ENCODE assay signal across 2 cellular contexts in the genomic region with DNA sequence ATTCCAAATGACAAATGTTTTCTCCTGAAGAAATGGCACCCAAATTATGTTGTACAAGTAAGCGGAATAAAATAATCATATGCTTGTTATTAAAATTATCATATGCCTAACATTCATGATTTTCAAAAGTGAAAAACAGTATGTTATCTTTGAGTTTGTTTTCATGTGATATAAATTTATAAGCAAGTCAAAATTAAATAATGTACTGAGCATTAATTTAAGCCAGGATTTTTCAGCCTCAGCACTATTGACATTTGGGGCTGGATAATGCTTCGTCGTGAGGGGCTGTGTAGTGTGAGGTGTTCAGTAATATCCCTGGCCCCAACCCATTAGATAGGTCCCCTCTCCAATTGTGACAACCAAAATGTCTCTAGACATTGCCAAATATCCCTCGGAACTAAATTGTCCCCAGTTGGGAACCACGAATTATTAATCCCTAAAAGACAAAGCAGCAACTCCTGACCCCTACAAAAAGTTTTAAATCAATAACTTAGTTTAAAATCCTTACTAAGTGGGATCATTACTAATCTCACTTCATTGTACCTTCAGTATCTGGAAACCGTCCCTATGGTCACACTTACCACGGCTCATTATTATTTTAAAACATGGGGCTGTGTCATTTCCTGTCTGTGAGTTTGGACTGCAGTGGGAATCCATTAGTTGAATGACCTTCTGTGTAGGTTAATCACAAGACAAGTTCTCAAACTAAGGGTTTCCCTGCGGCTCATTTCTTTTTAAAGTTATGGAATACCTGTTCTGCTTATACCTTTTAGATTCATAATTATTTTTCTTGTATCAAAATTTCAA.
TF ChIP-seq lines count a peak whose summit lies in the region.

No MANE protein-coding gene starts in this region.

TF ChIP-seq in A549, 52 proteins besides CTCF, POLR2A, EP300 and RAD21:
- no peak for TF ChIP-seq NFE2L2 (conservative IDR thresholded peaks at IDR 0.05; ENCODE audit: low read length)

TF ChIP-seq in H1, 55 proteins besides CTCF, POLR2A, EP300 and RAD21:
- TF ChIP-seq SP1 (IDR thresholded peaks at IDR 0.05; ENCODE audit: low read depth, low read length) = no peak
- no peak for TF ChIP-seq SRF (IDR thresholded peaks at IDR 0.05; ENCODE audit: low read depth, low read length)
- no peak for TF ChIP-seq SP4 (IDR thresholded peaks at IDR 0.05; ENCODE audit: low read length)
- TF ChIP-seq JUND (IDR thresholded peaks at IDR 0.05; ENCODE audit: low read length) = no peak
- no peak for TF ChIP-seq POU5F1 (IDR thresholded peaks at IDR 0.05; ENCODE audit: low read depth, low read length)
- TF ChIP-seq FOSL1 (IDR thresholded peaks at IDR 0.05; ENCODE audit: insufficient read depth, low read depth, low read length) = no peak
- no peak for TF ChIP-seq CEBPB (IDR thresholded peaks at IDR 0.05; ENCODE audit: low read depth, low read length)
- TF ChIP-seq BACH1 (IDR thresholded peaks at IDR 0.05; ENCODE audit: low read length) = no peak
- TF ChIP-seq CHD2 (IDR thresholded peaks at IDR 0.05; ENCODE audit: low read length) = no peak
- TF ChIP-seq SIX5 (IDR thresholded peaks at IDR 0.05; ENCODE audit: low read depth, low read length) = no peak
- no peak for TF ChIP-seq CBX8 (IDR thresholded peaks at IDR 0.05; ENCODE audit: borderline replicate concordance, low read depth, low read length)
- TF ChIP-seq, protein P1, sequence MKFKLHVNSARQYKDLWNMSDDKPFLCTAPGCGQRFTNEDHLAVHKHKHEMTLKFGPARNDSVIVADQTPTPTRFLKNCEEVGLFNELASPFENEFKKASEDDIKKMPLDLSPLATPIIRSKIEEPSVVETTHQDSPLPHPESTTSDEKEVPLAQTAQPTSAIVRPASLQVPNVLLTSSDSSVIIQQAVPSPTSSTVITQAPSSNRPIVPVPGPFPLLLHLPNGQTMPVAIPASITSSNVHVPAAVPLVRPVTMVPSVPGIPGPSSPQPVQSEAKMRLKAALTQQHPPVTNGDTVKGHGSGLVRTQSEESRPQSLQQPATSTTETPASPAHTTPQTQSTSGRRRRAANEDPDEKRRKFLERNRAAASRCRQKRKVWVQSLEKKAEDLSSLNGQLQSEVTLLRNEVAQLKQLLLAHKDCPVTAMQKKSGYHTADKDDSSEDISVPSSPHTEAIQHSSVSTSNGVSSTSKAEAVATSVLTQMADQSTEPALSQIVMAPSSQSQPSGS (IDR thresholded peaks at IDR 0.05; ENCODE audit: low read length) = no peak
TF ChIP-seq in H1: peak in this region for 0.
